Comparison of ENCODE assay signal across 8 cellular contexts in the genomic region with DNA sequence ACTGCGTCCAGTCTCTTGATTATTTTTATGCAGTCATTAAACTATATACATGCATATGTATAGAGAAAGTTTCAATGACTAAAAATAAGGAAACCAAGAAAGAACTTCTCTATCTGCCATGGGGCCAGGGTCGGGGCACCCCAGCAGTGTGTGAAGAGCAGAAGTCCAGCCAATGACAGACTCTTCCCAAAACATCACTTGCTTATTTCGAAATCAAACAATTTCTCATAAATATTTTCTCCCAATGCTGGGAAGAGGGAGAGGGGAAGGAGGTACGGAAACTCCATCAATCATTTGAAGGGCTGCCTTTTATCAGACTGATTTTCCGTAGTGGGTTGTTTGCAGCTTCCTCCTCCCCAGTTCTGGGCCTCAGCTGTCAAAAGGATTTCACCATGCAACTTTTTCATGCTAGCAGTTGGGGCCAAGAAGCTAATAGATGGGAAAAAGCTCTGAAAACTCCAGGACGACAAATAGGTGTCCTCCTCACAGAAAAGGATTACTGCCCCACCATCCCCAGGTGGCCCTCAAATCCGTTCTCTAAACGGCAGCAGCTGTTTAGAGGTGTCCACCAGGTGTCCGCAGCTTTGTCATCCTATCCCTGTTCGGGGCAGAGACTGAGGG. TPM values are rescaled to one million over a fixed set of nuclear protein-coding genes. Genes with fewer than 3 reads are reported as not detected.
DNase-seq lines count a peak whose midpoint lies in the region; ATAC-seq and TF ChIP-seq lines count a peak whose summit lies in the region.

No MANE protein-coding gene starts in this region.

- H3K27ac ChIP-seq in Karpas-422 (ENCODE audit: low read length) (peak overlapping the region; percentile 39), body of pancreas (peak overlapping the region; percentile 94 to 96 (median 96)), mucosa of rectum (ENCODE audit: low read depth in 2 of 2, low read length in 2 of 2) (peak overlapping the region; percentile 74 to 91)

- no peaks in the 10 kb centered on the region for H3K9me2 ChIP-seq in Karpas-422 (replicated peaks; ENCODE audit: insufficient read depth, low read length)

- ATAC-seq in body of pancreas, result no peak
- ATAC-seq in HG02642 (IDR thresholded peaks at IDR 0.05; ENCODE audit: poor library complexity, unreplicated experiment), result no peak
- no peak for ATAC-seq in left lobe of liver

- WGBS in body of pancreas, 2 donors, result 20 to 38% methylated on average over 6 to 10 of the region's 10 CpGs

- H3K27me3 ChIP-seq in Karpas-422 (ENCODE audit: low read length) (no peaks in the 10 kb centered on the region), body of pancreas (no peaks in the 10 kb centered on the region), mucosa of rectum (ENCODE audit: control insufficient read depth in 2 of 2, insufficient read depth in 2 of 2, low read length in 2 of 2) (no peaks in the 10 kb centered on the region)

- H3K79me2 ChIP-seq in Karpas-422 (ENCODE audit: low read length), result peaks cover 28% of the 10 kb centered on the region

- no peak for TF ChIP-seq POLR2A in body of pancreas (IDR thresholded peaks at IDR 0.05)

- peak overlapping the region; percentile 76 for H3K9ac ChIP-seq in Karpas-422 (ENCODE audit: low read length)
- peak overlapping the region; percentile 60 to 65 for H3K9ac ChIP-seq in mucosa of rectum (ENCODE audit: low read depth in 1 of 2, low read length in 2 of 2)

- DNase-seq in EH (ENCODE audit: low read depth), result peak; percentile 18
- DNase-seq in Karpas-422, result no peak
- DNase-seq in body of pancreas, result no peak
- DNase-seq in 8988T, result no peak
- DNase-seq in activated CD8-positive, alpha-beta memory T cell treated with anti-CD3 and anti-CD28 coated beads, Interleukin-2, amount 50 U/mL, for 48 hours, result no peak
- DNase-seq in left lobe of liver (ENCODE audit: low spot score), result no peak

- peak overlapping the region; percentile 88; the same call in 1 of the 2 replicates for H2AFZ ChIP-seq in Karpas-422 (ENCODE audit: low read length)

- H3K36me3 ChIP-seq in Karpas-422 (ENCODE audit: insufficient read depth, low read length) (peaks cover 6% of the 10 kb centered on the region; the same call in 1 of the 2 replicates), body of pancreas (replicated peaks in 1 of 2; ENCODE audit: insufficient read depth in 1 of 2, low read depth in 2 of 2) (no peaks in the 10 kb centered on the region), mucosa of rectum (ENCODE audit: control insufficient read depth in 2 of 2, insufficient read depth in 2 of 2, low read length in 2 of 2) (peaks cover 5 to 9% of the 10 kb centered on the region in 2 donors)

- no peaks in the 10 kb centered on the region for H3K9me3 ChIP-seq in Karpas-422 (ENCODE audit: low read length)
- H3K9me3 ChIP-seq in body of pancreas, result no peaks in the 10 kb centered on the region
- no peaks in the 10 kb centered on the region for H3K9me3 ChIP-seq in mucosa of rectum (ENCODE audit: control insufficient read depth in 2 of 2, low read length in 2 of 2)

- H3K4me3 ChIP-seq in Karpas-422 (ENCODE audit: low read length) (peak overlapping the region; percentile 66), body of pancreas (no peak overlapping the region), mucosa of rectum (ENCODE audit: low read length in 2 of 2) (peak overlapping the region; percentile 53 to 65)

- peaks cover 6% of the 10 kb centered on the region; the same call in 1 of the 2 replicates for H4K20me1 ChIP-seq in Karpas-422 (ENCODE audit: insufficient read depth, low read depth, low read length)

- intact Hi-C loops in body of pancreas (cut with DNase I), result no loop called here

- TF ChIP-seq CTCF in body of pancreas (IDR thresholded peaks at IDR 0.05), result peak in 1 of 7 experiments; percentile 30

- H3K4me2 ChIP-seq in Karpas-422 (ENCODE audit: low read depth, low read length, poor library complexity, severe bottlenecking), result peak overlapping the region; percentile 91

- H3K4me1 ChIP-seq in Karpas-422 (ENCODE audit: low read length), result peaks cover 19% of the 10 kb centered on the region
- H3K4me1 ChIP-seq in body of pancreas, result peaks cover 75% of the 10 kb centered on the region
- H3K4me1 ChIP-seq in mucosa of rectum (ENCODE audit: control insufficient read depth in 2 of 2, insufficient read depth in 2 of 2, low read length in 2 of 2), result peaks cover 17 to 22% of the 10 kb centered on the region in 2 donors

RNA-seq across cellular contexts. Expression of gene FPGS, which starts 0.6 kb away (rescaled TPM):
- 41.9 and 102 TPM in 2 replicates for total RNA-seq in Karpas-422 (2014; rRNA removed; shearing (Covaris generic); ENCODE audit: low replicate concordance)
- 10 to 100 TPM; 58.4 to 80.4 TPM for total RNA-seq in body of pancreas
- 82.9 TPM for total RNA-seq in left lobe of liver

RNA-seq across cellular contexts. Expression of gene CDK9, which starts 16.2 kb away (rescaled TPM):
- total RNA-seq in Karpas-422 (2014; rRNA removed; shearing (Covaris generic); ENCODE audit: low replicate concordance), result 23.9 and 30.7 TPM in 2 replicates
- total RNA-seq in body of pancreas, result 10 to 100 TPM; 51.4 to 58.7 TPM
- 55.5 TPM for total RNA-seq in left lobe of liver

RNA-seq across cellular contexts. Expression of gene SH2D3C, which starts 23.6 kb away (rescaled TPM):
- total RNA-seq in Karpas-422 (2014; rRNA removed; shearing (Covaris generic); ENCODE audit: low replicate concordance), result 0.61 TPM in 1 of 2 replicates, not detected in the other
- total RNA-seq in body of pancreas (1 to 10 TPM; 3.3 to 4.2 TPM), left lobe of liver (3.4 TPM)

RNA-seq across cellular contexts. Expression of gene ENG, which starts 52.4 kb away (rescaled TPM):
- not detected in 2 replicates for total RNA-seq in Karpas-422 (2014; rRNA removed; shearing (Covaris generic); ENCODE audit: low replicate concordance)
- 10 to 100 TPM; 20.2 to 26.7 TPM for total RNA-seq in body of pancreas
- 34.1 TPM for total RNA-seq in left lobe of liver

Comparison
In these comparisons a context has a peak if more than half of its experiments do, and no peak if none do; other contexts are left out.
1. H3K27ac ChIP-seq: peak in every context shown above with its lines; median percentile 96 in body of pancreas; 82 in mucosa of rectum; 39 in Karpas-422.
2. H3K4me3 ChIP-seq: peak in Karpas-422 (single experiment) and mucosa of rectum (2 of 2); none in body of pancreas (0 of 2).